In genomic region chr17:29389994-29390855, GRCh38 we compare ENCODE assay signal across 8 cellular contexts. TPM values are rescaled to one million over a fixed set of nuclear protein-coding genes. Genes with fewer than 3 reads are reported as not detected.
DNase-seq lines count a peak whose midpoint lies in the region; ATAC-seq, FAIRE-seq and TF ChIP-seq lines count a peak whose summit lies in the region.

Gene TAOK1, plus strand, starts transcription at chr17:29390363. Its CDS starts 61,186 bp downstream, at chr17:29451549.

- H3K27me3 Mint-ChIP-seq in astrocyte (ENCODE audit: low read depth, unreplicated experiment), result no peaks in the 10 kb centered on the region

- peak; percentile 41 for ATAC-seq in GM18499 (IDR thresholded peaks at IDR 0.05; ENCODE audit: insufficient read depth, unreplicated experiment)
- peak; percentile 78 for ATAC-seq in HG02973 (IDR thresholded peaks at IDR 0.05; ENCODE audit: unreplicated experiment)
- ATAC-seq in right cardiac atrium, result peak; percentile 98 to 99

- no peak for FAIRE-seq in astrocyte (lab: Jason Lieb, UNC)
- FAIRE-seq in urothelium cell line (lab: Jason Lieb, UNC), result peak; percentile 92

- no peaks in the 10 kb centered on the region for H3K9me3 Mint-ChIP-seq in astrocyte (ENCODE audit: unreplicated experiment)

- H3K27ac ChIP-seq in astrocyte (ENCODE audit: low read depth, low read length) (peak within 1 kb of the TSS; percentile 93), right cardiac atrium (ENCODE audit: low read length) (peak within 1 kb of the TSS; percentile 99)

- no peaks in the 10 kb centered on the region for H3K9me3 ChIP-seq in astrocyte (ENCODE audit: insufficient read depth, low read depth, low read length)
- no peaks in the 10 kb centered on the region for H3K9me3 ChIP-seq in right cardiac atrium (ENCODE audit: control insufficient read depth, low read length)

- DNase-seq in NCI-H2081 (lab: John Stamatoyannopoulos, UW) (peak; percentile 93 to 95), T-helper 9 cell (peak; percentile 98), astrocyte (ENCODE audit: low read depth) (peak; percentile 89), right cardiac atrium (peak; percentile 100), pulmonary artery endothelial cell (ENCODE audit: low read depth, low spot score) (peak; percentile 90), urothelium cell line (ENCODE audit: low spot score) (peak; percentile 98)

- no peak for TF ChIP-seq CTCF in astrocyte (IDR thresholded peaks at IDR 0.05; ENCODE audit: insufficient read depth, low read depth, low read length)

- peaks cover 11% of the 10 kb centered on the region for H3K4me1 Mint-ChIP-seq in astrocyte (ENCODE audit: low read depth, unreplicated experiment)

- peaks cover 50% of the 10 kb centered on the region for H3K79me2 ChIP-seq in astrocyte (ENCODE audit: insufficient read depth, low read length)

- H3K4me3 ChIP-seq in astrocyte (ENCODE audit: insufficient read depth, low read depth, low read length), result peak within 1 kb of the TSS; percentile 89
- H3K4me3 ChIP-seq in right cardiac atrium (ENCODE audit: low read length), result peak within 1 kb of the TSS; percentile 95

- H3K4me2 ChIP-seq in astrocyte (ENCODE audit: low read length), result peak within 1 kb of the TSS; percentile 99

- peak within 1 kb of the TSS; percentile 98 for H3K4me3 Mint-ChIP-seq in astrocyte (ENCODE audit: unreplicated experiment)

- peaks cover 41% of the 10 kb centered on the region for H4K20me1 ChIP-seq in astrocyte (ENCODE audit: insufficient read depth, low read length)

- H3K36me3 ChIP-seq in astrocyte (ENCODE audit: insufficient read depth, low read length), result no peaks in the 10 kb centered on the region

- peak within 1 kb of the TSS; percentile 93 for H3K9ac ChIP-seq in astrocyte (ENCODE audit: low read length)

- H3K4me1 ChIP-seq in astrocyte (ENCODE audit: insufficient read depth, low read length) (peaks cover 23% of the 10 kb centered on the region), right cardiac atrium (ENCODE audit: control insufficient read depth, insufficient read depth, low read length) (no peaks in the 10 kb centered on the region)

- intact Hi-C loops in right cardiac atrium (cut with DNase I), result no loop called here

- peaks cover 2% of the 10 kb centered on the region for H3K36me3 Mint-ChIP-seq in astrocyte (ENCODE audit: low read depth, unreplicated experiment)

- under 1% methylated on average over 88 of the region's 88 CpGs for WGBS in right cardiac atrium

- H3K27me3 ChIP-seq in astrocyte (ENCODE audit: insufficient read depth, low read length) (no peaks in the 10 kb centered on the region), right cardiac atrium (ENCODE audit: control insufficient read depth, insufficient read depth) (no peaks in the 10 kb centered on the region)

- H2AFZ ChIP-seq in astrocyte (ENCODE audit: low read depth, low read length), result peak within 1 kb of the TSS; percentile 99

- H3K27ac Mint-ChIP-seq in astrocyte (ENCODE audit: unreplicated experiment), result peak within 1 kb of the TSS; percentile 88

RNA-seq across cellular contexts. Expression of gene TAOK1, which starts in this region (rescaled TPM):
- total RNA-seq in astrocyte (98.2 and 100 TPM in 2 replicates), right cardiac atrium (10 to 100 TPM; 46.7 to 72.2 (median 51.1) TPM), pulmonary artery endothelial cell (54.0 and 62.6 TPM in 2 replicates)
- polyA plus RNA-seq in right cardiac atrium, result 9.8 TPM

Comparison
In these comparisons a context has a peak if more than half of its experiments do, and no peak if none do; other contexts are left out.
1. Peak in every context shown above with its lines: DNase-seq, ATAC-seq, H3K4me3 ChIP-seq and H3K27ac ChIP-seq.
2. ATAC-seq: peak in every context shown above with its lines; median percentile 98 in right cardiac atrium; 78 in HG02973; 41 in GM18499.